In genomic region chr2:65386340-65386739, GRCh38 we compare ENCODE assay signal across 21 cellular contexts.
"Had no signal": no experiment of that assay in that cellular context is flagged by ENCODE, and none has a peak within 500 bp of the region (broad histone marks: within the 10 kb centered on the region; RNA-seq: fewer than 3 reads in every experiment).

No MANE protein-coding gene starts in this region.

- DNase-seq: activated B cell treated with CpG ODN at 0.5 μM for 24 hours; activated CD4-positive, alpha-beta T cell treated with anti-CD3 and anti-CD28 coated beads for 48 hours; activated CD8-positive, alpha-beta memory T cell treated with anti-CD3 and anti-CD28 coated beads, Interleukin-2, amount 50 U/mL, for 4 hours; activated CD8-positive, alpha-beta T cell treated with anti-CD3 and anti-CD28 coated beads, Interleukin-2, amount 10 ng/mL, durations not matched to agents 7 days and 5 days; activated effector memory CD4-positive, alpha-beta T cell treated with anti-CD3 and anti-CD28 coated beads, Interleukin-2, amount 50 U/mL, for 16 hours; activated T-cell treated with anti-CD3 and anti-CD28 coated beads, Interleukin-2, amount 50 U/mL, for 48 hours; amniotic stem cell; colonic mucosa; foreskin keratinocyte; glutamatergic neuron; nucleus accumbens; retina; stimulated activated CD4-positive, alpha-beta T cell treated with anti-CD3 and anti-CD28 coated beads, Interleukin-4, amount 100 ng/mL, for 24 hours; stimulated activated naive CD4-positive, alpha-beta T cell had no signal

- H3K9me3 ChIP-seq: colonic mucosa, tibial nerve, vagina had no signal

- H3K27ac Mint-ChIP-seq: activated B cell treated with CpG ODN at 0.5 μM for 24 hours; activated CD8-positive, alpha-beta T cell treated with anti-CD3 and anti-CD28 coated beads, Interleukin-2, amount 10 ng/mL, durations not matched to agents 7 days and 5 days; activated naive CD4-positive, alpha-beta T cell treated with anti-CD3 and anti-CD28 coated beads, Interleukin-2, amount 50 U/mL, for 24 hours had no signal

- H3K9me3 Mint-ChIP-seq: activated B cell treated with CpG ODN at 0.5 μM for 24 hours; activated naive CD4-positive, alpha-beta T cell treated with anti-CD3 and anti-CD28 coated beads, Interleukin-2, amount 50 U/mL, for 24 hours; nephron had no signal

- H3K27me3 Mint-ChIP-seq: activated naive CD4-positive, alpha-beta T cell treated with anti-CD3 and anti-CD28 coated beads, Interleukin-2, amount 50 U/mL, for 24 hours had no signal

- H3K36me3 Mint-ChIP-seq: activated naive CD4-positive, alpha-beta T cell treated with anti-CD3 and anti-CD28 coated beads, Interleukin-2, amount 50 U/mL, for 24 hours had no signal

- H3K4me3 Mint-ChIP-seq: activated B cell treated with CpG ODN at 0.5 μM for 24 hours; activated CD8-positive, alpha-beta T cell treated with anti-CD3 and anti-CD28 coated beads, Interleukin-2, amount 10 ng/mL, durations not matched to agents 7 days and 5 days; activated naive CD4-positive, alpha-beta T cell treated with anti-CD3 and anti-CD28 coated beads, Interleukin-2, amount 50 U/mL, for 24 hours; nephron had no signal

- H3K27ac ChIP-seq: colonic mucosa, skin epidermis, tibial nerve, vagina had no signal

- H3K27me3 ChIP-seq: colonic mucosa, foreskin keratinocyte, tibial nerve, vagina had no signal

- H3K36me3 ChIP-seq: colonic mucosa, tibial nerve, vagina had no signal

- FAIRE-seq: endometrium had no signal

- ATAC-seq: activated CD8-positive, alpha-beta T cell treated with anti-CD3 and anti-CD28 coated beads, Interleukin-2, amount 10 ng/mL, durations not matched to agents 7 days and 5 days; esophagus mucosa; foreskin keratinocyte had no signal

- H3K4me3 ChIP-seq: colonic mucosa, skin epidermis, tibial nerve, vagina had no signal
